8 cellular contexts compared by ENCODE assay signal in genomic region chr18:35050638-35051287, GRCh38. TPM values are rescaled to one million over a fixed set of nuclear protein-coding genes. Genes with fewer than 3 reads are reported as not detected.
A peak's percentile ranks its signal among the peaks of the same experiment; 100 is the strongest.
DNase-seq lines count a peak whose midpoint lies in the region; ATAC-seq and TF ChIP-seq lines count a peak whose summit lies in the region.

No MANE protein-coding gene starts in this region.

- peak overlapping the region; percentile 36 for H2AFZ ChIP-seq in osteoblast (ENCODE audit: low read length)

- H3K4me1 ChIP-seq in osteoblast (ENCODE audit: insufficient read depth, low read length), result peaks cover 21% of the 10 kb centered on the region

- TF ChIP-seq CTCF in choroid plexus epithelial cell (conservative IDR thresholded peaks at IDR 0.05; ENCODE audit: low read depth, low read length) (no peak), osteoblast (IDR thresholded peaks at IDR 0.05; ENCODE audit: extremely low read depth, low read depth, low read length) (no peak)

- peaks cover 49% of the 10 kb centered on the region for H3K79me2 ChIP-seq in osteoblast (ENCODE audit: insufficient read depth, low read length)

- peak overlapping the region; percentile 24 for H3K27ac ChIP-seq in osteoblast (ENCODE audit: low read depth, low read length)

- ATAC-seq in GM18517 (IDR thresholded peaks at IDR 0.05; ENCODE audit: unreplicated experiment) (peak; percentile 33), HG03432 (IDR thresholded peaks at IDR 0.05; ENCODE audit: unreplicated experiment) (peak; percentile 32), HG03439 (IDR thresholded peaks at IDR 0.05; ENCODE audit: unreplicated experiment) (no peak)

- H3K4me3 ChIP-seq in choroid plexus epithelial cell (ENCODE audit: low read depth, low read length) (no peak overlapping the region), osteoblast (ENCODE audit: insufficient read depth, low read length) (peak overlapping the region; percentile 17)

- peak overlapping the region; percentile 68 for H3K4me2 ChIP-seq in osteoblast (ENCODE audit: insufficient read depth, low read length)

- no peaks in the 10 kb centered on the region for H3K36me3 ChIP-seq in osteoblast (ENCODE audit: insufficient read depth, low read length)

- H3K9me3 ChIP-seq in osteoblast (ENCODE audit: low read depth, low read length), result no peaks in the 10 kb centered on the region

- no peaks in the 10 kb centered on the region for H3K27me3 ChIP-seq in osteoblast (ENCODE audit: insufficient read depth, low read length)

- H4K20me1 ChIP-seq in osteoblast (ENCODE audit: insufficient read depth, low read length), result no peaks in the 10 kb centered on the region

- peak; percentile 65 for DNase-seq in choroid plexus epithelial cell (ENCODE audit: low read depth)
- DNase-seq in osteoblast (ENCODE audit: insufficient read length, low spot score, missing footprints), result no peak
- no peak for DNase-seq in epidermal melanocyte (ENCODE audit: insufficient read length, low spot score)
- DNase-seq in NCI-H524 treated with DMSO at 0.1 percent for 48 hours (lab: John Stamatoyannopoulos, UW), result no peak
- no peak for DNase-seq in NCI-H345 treated with DMSO at 0.1 percent for 48 hours (lab: John Stamatoyannopoulos, UW; ENCODE audit: unreplicated experiment)

RNA-seq across cellular contexts. Expression of gene MAPRE2, which starts 9.6 kb away (rescaled TPM):
- total RNA-seq in osteoblast, result 21.7 and 24.2 TPM in 2 replicates
